Comparison of ENCODE assay signal across 8 cellular contexts in the genomic region with DNA sequence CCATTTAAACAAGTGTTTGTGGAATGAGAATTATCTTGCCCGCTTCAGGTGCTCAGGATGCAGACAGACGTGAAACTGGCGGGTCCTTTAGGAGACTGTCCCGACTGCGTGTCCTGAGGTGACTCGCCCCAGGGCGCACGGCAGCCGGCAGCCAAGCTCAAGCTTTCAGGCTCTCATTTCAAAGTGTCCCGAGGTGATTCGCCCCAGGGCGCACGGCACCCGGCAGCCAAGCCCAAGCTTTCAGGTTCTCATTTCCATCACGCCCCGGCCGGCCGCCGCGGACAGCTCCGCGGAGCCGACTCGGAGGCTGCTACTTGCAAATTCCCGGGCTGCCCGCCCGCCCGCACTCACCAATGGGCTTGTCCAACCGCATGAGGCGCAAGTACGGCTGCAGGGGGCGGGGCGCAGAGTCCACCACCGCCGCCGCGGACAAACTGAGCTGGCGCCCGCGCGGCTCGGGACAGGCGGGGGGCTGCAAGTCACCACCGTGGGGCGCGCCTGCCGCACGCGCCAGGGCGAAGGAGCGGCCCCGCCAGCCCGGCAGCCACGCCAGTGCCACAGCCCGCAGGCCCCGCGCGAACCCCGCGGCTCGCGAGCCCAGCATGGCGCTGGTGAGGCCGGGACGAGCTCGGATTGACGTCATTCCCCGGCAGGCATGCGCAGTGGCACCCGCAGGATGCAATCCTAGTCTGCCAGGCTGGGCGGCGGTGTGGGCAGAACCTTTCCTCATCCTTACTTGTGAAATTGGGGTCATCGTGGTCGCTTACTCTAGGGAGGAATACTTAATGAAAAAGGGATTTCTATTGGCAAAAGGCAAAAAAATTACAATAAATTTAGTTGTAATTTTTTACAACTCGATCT. TPM values are rescaled to one million over a fixed set of nuclear protein-coding genes. Genes with fewer than 3 reads are reported as not detected.
DNase-seq lines count a peak whose midpoint lies in the region; ATAC-seq, FAIRE-seq and TF ChIP-seq lines count a peak whose summit lies in the region.

A gene with protein sequence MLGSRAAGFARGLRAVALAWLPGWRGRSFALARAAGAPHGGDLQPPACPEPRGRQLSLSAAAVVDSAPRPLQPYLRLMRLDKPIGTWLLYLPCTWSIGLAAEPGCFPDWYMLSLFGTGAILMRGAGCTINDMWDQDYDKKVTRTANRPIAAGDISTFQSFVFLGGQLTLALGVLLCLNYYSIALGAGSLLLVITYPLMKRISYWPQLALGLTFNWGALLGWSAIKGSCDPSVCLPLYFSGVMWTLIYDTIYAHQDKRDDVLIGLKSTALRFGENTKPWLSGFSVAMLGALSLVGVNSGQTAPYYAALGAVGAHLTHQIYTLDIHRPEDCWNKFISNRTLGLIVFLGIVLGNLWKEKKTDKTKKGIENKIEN (minus strand): TSS at position 638 of the 861 bp plus-strand sequence. CDS start 34 bp downstream, at position 604.

- no peaks in the 10 kb centered on the region for H3K9me1 ChIP-seq in endothelial cell of umbilical vein (replicated peaks; ENCODE audit: control insufficient read depth, extremely low read depth, insufficient read depth, low read length)

- ATAC-seq in GM21381 (IDR thresholded peaks at IDR 0.05; ENCODE audit: unreplicated experiment) = peak; percentile 85

- H3K4me3 ChIP-seq in OCI-LY1 (ENCODE audit: low read depth, low read length, poor library complexity, severe bottlenecking) = peak within 1 kb of the TSS; percentile 75
- H3K4me3 ChIP-seq in endothelial cell of umbilical vein (replicated peaks in 1 of 3; ENCODE audit: insufficient read depth in 1 of 3, low read depth in 1 of 3, low read length in 3 of 3) = peak within 1 kb of the TSS; percentile 35 to 82 (median 52)

- CTCF ChIA-PET in endothelial cell of umbilical vein (lab: Charles Lee) = interaction anchor here (0.6 to 5.4 kb wide), 40 partner anchors 9 to 545 kb away, joined by 3 to 146 read pairs (median 4); a partner anchor contains a TSS

- no peaks in the 10 kb centered on the region for H3K27me3 ChIP-seq in OCI-LY1 (ENCODE audit: insufficient read depth, low read length)
- no peaks in the 10 kb centered on the region for H3K27me3 ChIP-seq in endothelial cell of umbilical vein (ENCODE audit: control insufficient read depth in 2 of 2, insufficient read depth in 2 of 2, low read length in 2 of 2)

- no peaks in the 10 kb centered on the region for H3F3A ChIP-seq in OCI-LY1 (ENCODE audit: insufficient read depth, low read length)

- H2AFZ ChIP-seq in OCI-LY1 (ENCODE audit: low read length) (peak within 1 kb of the TSS; percentile 99), endothelial cell of umbilical vein (ENCODE audit: low read depth, low read length) (peak within 1 kb of the TSS; percentile 76)

- peak; percentile 92 for TF ChIP-seq POLR2A in endothelial cell of umbilical vein (IDR thresholded peaks at IDR 0.05; ENCODE audit: low read depth, low read length)

- POLR2A ChIA-PET in endothelial cell of umbilical vein (lab: Charles Lee) = interaction anchor here (0.8 to 1.3 kb wide), 6 partner anchors 45 to 384 kb away, joined by 3 to 4 read pairs (median 3); a partner anchor contains a TSS

- DNase-seq in D341Med (ENCODE audit: low spot score) (peak; percentile 98), HUDEP-2 (lab: John Stamatoyannopoulos, UW; ENCODE audit: unreplicated experiment in 76 of 76) (peak in 75 of 76 experiments; percentile 33 to 91 (median 84)), endothelial cell of umbilical vein (ENCODE audit: low read depth, low spot score) (peak; percentile 96), middle frontal gyrus (ENCODE audit: extremely low spot score, low spot score) (peak; percentile 90)
- DNase-seq in activated CD8-positive, alpha-beta memory T cell treated with anti-CD3 and anti-CD28 coated beads, Interleukin-2, amount 50 U/mL, for 48 hours = peak; percentile 97
- peak; percentile 91 to 95 for DNase-seq in stimulated activated CD8-positive, alpha-beta memory T cell treated with anti-CD3 and anti-CD28 coated beads, Interleukin-2, amount 100 ng/mL, for 48 hours (ENCODE audit: low read depth in 2 of 2)

- no TSS peak for BruUV-seq in endothelial cell of umbilical vein (replicated peaks; lab: Mats Ljungman, UMichigan)

- peak; percentile 87 for FAIRE-seq in endothelial cell of umbilical vein (lab: Jason Lieb, UNC)

- TF ChIP-seq CTCF in OCI-LY1 (IDR thresholded peaks at IDR 0.05; ENCODE audit: low read length) (peak; percentile 15; the same call in 1 of the 2 replicates), endothelial cell of umbilical vein (IDR thresholded peaks at IDR 0.05; ENCODE audit: extremely low read depth in 1 of 2, insufficient read depth in 1 of 2, low read depth in 1 of 2, low read length in 2 of 2) (peak in 1 of 2 donors; percentile 26)

- H3K36me3 ChIP-seq in OCI-LY1 (ENCODE audit: insufficient read depth, low read length) = no peaks in the 10 kb centered on the region
- H3K36me3 ChIP-seq in endothelial cell of umbilical vein (ENCODE audit: control insufficient read depth in 2 of 2, extremely low read depth in 1 of 2, insufficient read depth in 2 of 2, low read length in 2 of 2) = no peaks in the 10 kb centered on the region

- peak within 1 kb of the TSS; percentile 89 for H3K4me2 ChIP-seq in OCI-LY1 (ENCODE audit: low read length)
- H3K4me2 ChIP-seq in endothelial cell of umbilical vein (ENCODE audit: insufficient read depth, low read length) = peak within 1 kb of the TSS; percentile 88

- dilution Hi-C loops in endothelial cell of umbilical vein (cut with MboI; ENCODE audit: extremely low pct_ligation_motif_present, low sequenced_read_pairs) = no loop called here

- H3K27ac ChIP-seq in OCI-LY1 (ENCODE audit: low read depth, low read length, poor library complexity, severe bottlenecking) (peak within 1 kb of the TSS; percentile 30), endothelial cell of umbilical vein (ENCODE audit: insufficient read depth, low read depth, low read length) (peak within 1 kb of the TSS; percentile 87)

- H3K9ac ChIP-seq in OCI-LY1 (ENCODE audit: low read length) (peak within 1 kb of the TSS; percentile 71), endothelial cell of umbilical vein (replicated peaks; ENCODE audit: extremely low read depth, insufficient read depth, low read length) (peak within 1 kb of the TSS; percentile 90)

- H3K4me1 ChIP-seq in OCI-LY1 (ENCODE audit: insufficient read depth, low read length, severe bottlenecking) = peaks cover 32% of the 10 kb centered on the region
- peaks cover 23% of the 10 kb centered on the region for H3K4me1 ChIP-seq in endothelial cell of umbilical vein (ENCODE audit: control insufficient read depth, extremely low read depth, insufficient read depth, low read length)

- no peaks in the 10 kb centered on the region for H3K9me2 ChIP-seq in OCI-LY1 (ENCODE audit: low read depth, low read length)

- intact Hi-C loops in endothelial cell of umbilical vein (cut with micrococcal nuclease) = loop anchor here (1.0 to 5.0 kb wide), 11 partner anchors 36 to 854 kb away; a partner anchor contains a TSS

- H3K9me3 ChIP-seq in OCI-LY1 (ENCODE audit: low read length) = no peaks in the 10 kb centered on the region
- H3K9me3 ChIP-seq in endothelial cell of umbilical vein (replicated peaks; ENCODE audit: control insufficient read depth, insufficient read depth, low read length) = no peaks in the 10 kb centered on the region

- H4K20me1 ChIP-seq in OCI-LY1 (ENCODE audit: insufficient read depth, low read length) (no peaks in the 10 kb centered on the region), endothelial cell of umbilical vein (replicated peaks; ENCODE audit: control insufficient read depth, extremely low read depth, insufficient read depth, low read length) (no peaks in the 10 kb centered on the region)

- 0 out of 2 replicates have a peak, but pooled peaks cover 5% of the 10 kb centered on the region for H3K79me2 ChIP-seq in OCI-LY1 (ENCODE audit: insufficient read depth, low read length)
- peaks cover 7% of the 10 kb centered on the region for H3K79me2 ChIP-seq in endothelial cell of umbilical vein (ENCODE audit: control insufficient read depth, insufficient read depth, low read length)

TF ChIP-seq in endothelial cell of umbilical vein, 7 proteins besides CTCF, POLR2A, EP300 and RAD21:
- TF ChIP-seq EZH2 (IDR thresholded peaks at IDR 0.05; ENCODE audit: borderline replicate concordance, low read depth, low read length, severe bottlenecking) (no peak), POLR2AphosphoS5 (IDR thresholded peaks at IDR 0.05; ENCODE audit: insufficient read depth, low read depth, low read length) (peak; percentile 88), MYC (IDR thresholded peaks at IDR 0.05; ENCODE audit: low read depth, low read length) (no peak)

RNA-seq across cellular contexts. Expression of the gene that starts here (rescaled TPM):
- 26.4 and 28.0 TPM in 2 replicates for total RNA-seq in endothelial cell of umbilical vein
- polyA plus RNA-seq in endothelial cell of umbilical vein = 20.5 and 25.5 TPM in 2 replicates
- polyA plus RNA-seq in endothelial cell of umbilical vein (2011; cell fraction: cytosol; rRNA removed) = 17.4 and 21.0 TPM in 2 replicates
- 9.0 and 12.0 TPM in 2 replicates for polyA plus RNA-seq in endothelial cell of umbilical vein (2011; cell fraction: nucleus; rRNA removed)
- polyA plus RNA-seq in endothelial cell of umbilical vein (2012) = 12.1 and 24.0 TPM in 2 replicates
- 26.5 and 30.0 TPM in 2 replicates for polyA minus RNA-seq in endothelial cell of umbilical vein
- polyA minus RNA-seq in endothelial cell of umbilical vein (2011; cell fraction: cytosol; rRNA and poly(A)+ RNA removed) = 10.4 TPM
- polyA minus RNA-seq in endothelial cell of umbilical vein (2011; cell fraction: nucleus; rRNA and poly(A)+ RNA removed) = 11.8 and 14.5 TPM in 2 replicates

Comparison
In these comparisons a context has a peak if more than half of its experiments do, and no peak if none do; other contexts are left out.
1. Peak in every context shown above with its lines: DNase-seq, ATAC-seq, H3K4me3 ChIP-seq and H3K27ac ChIP-seq.